Comparison of ENCODE assay signal across 8 cellular contexts in genomic region chr2:233053928-233054774, GRCh38. TPM values are rescaled to one million over a fixed set of nuclear protein-coding genes. Genes with fewer than 3 reads are reported as not detected.
DNase-seq lines count a peak whose midpoint lies in the region; ATAC-seq, FAIRE-seq and TF ChIP-seq lines count a peak whose summit lies in the region.

No MANE protein-coding gene starts in this region.

- CTCF ChIA-PET in A549 (lab: Yijun Ruan, JAX) = interaction anchor here (0.6 to 7.0 kb wide), 77 partner anchors 11 to 389 kb away, joined by 3 to 64 read pairs (median 4); partner anchors contain the start of genes ATG16L1 and NEU2

- TF ChIP-seq CTCF in A549 (IDR thresholded peaks at IDR 0.05) (peak; percentile 84), GM12875 (IDR thresholded peaks at IDR 0.05; ENCODE audit: borderline replicate concordance, insufficient read depth, low read depth, low read length) (peak; percentile 98)

- no peak for TF ChIP-seq POLR2A in A549 (IDR thresholded peaks at IDR 0.05; ENCODE audit: low read length)

- ATAC-seq in A549 (peak; percentile 80 to 95; a peak in 4 of 6 replicates), HG03175 (IDR thresholded peaks at IDR 0.05; ENCODE audit: unreplicated experiment) (no peak)

- WGBS in A549 (ENCODE audit: missing lambda C conversion rate) = 30% methylated on average over 17 of the region's 22 CpGs

- DNase-seq in A549 (ENCODE audit: low read depth in 1 of 2, low spot score in 1 of 2) = peak; percentile 59 to 84
- peak; percentile 13 for DNase-seq in NCI-H1694 (lab: John Stamatoyannopoulos, UW)
- DNase-seq in activated CD4-positive, alpha-beta T cell treated with anti-CD3 and anti-CD28 coated beads, Interleukin-2, amount 50 U/mL, for 1 hour = peak; percentile 71
- DNase-seq in ecto neural progenitor cell (ENCODE audit: low spot score) = peak; percentile 84
- peak; percentile 40 for DNase-seq in midbrain (lab: John Stamatoyannopoulos, UW)
- peak; percentile 43 to 56 for DNase-seq in stimulated activated CD8-positive, alpha-beta memory T cell treated with anti-CD3 and anti-CD28 coated beads, Interleukin-7, amount 100 ng/mL, for 1 hour (ENCODE audit: low read depth in 2 of 2)

- peak overlapping the region; percentile 45 for H3K4me2 ChIP-seq in A549

- peak overlapping the region; percentile 8 to 65; a peak in 4 of 6 replicates for H3K27ac ChIP-seq in A549

- POLR2A ChIA-PET in A549 (lab: Yijun Ruan, JAX) = no interaction called here

- TF ChIP-seq EP300 in A549 (IDR thresholded peaks at IDR 0.05) = no peak

- H3K4me1 ChIP-seq in A549 = 0 out of 3 replicates have a peak, but pooled peaks cover 12% of the 10 kb centered on the region

- FAIRE-seq in A549 (lab: Jason Lieb, UNC) = no peak

- peak; percentile 83 to 86 for TF ChIP-seq RAD21 in A549 (conservative IDR thresholded peaks at IDR 0.05 in 1 of 2, IDR thresholded peaks at IDR 0.05 in 1 of 2)

- H3K4me3 ChIP-seq in A549 (no peak overlapping the region), GM12875 (ENCODE audit: low read depth, low read length) (no peak overlapping the region)

- H3K9me3 ChIP-seq in A549 = no peaks in the 10 kb centered on the region

TF ChIP-seq in A549, 52 proteins besides CTCF, POLR2A, EP300 and RAD21:
- TF ChIP-seq, protein P1, sequence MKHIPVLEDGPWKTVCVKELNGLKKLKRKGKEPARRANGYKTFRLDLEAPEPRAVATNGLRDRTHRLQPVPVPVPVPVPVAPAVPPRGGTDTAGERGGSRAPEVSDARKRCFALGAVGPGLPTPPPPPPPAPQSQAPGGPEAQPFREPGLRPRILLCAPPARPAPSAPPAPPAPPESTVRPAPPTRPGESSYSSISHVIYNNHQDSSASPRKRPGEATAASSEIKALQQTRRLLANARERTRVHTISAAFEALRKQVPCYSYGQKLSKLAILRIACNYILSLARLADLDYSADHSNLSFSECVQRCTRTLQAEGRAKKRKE (CRISPR knock-in tag; IDR thresholded peaks at IDR 0.05; ENCODE audit: low read depth) = no peak
- TF ChIP-seq SMC3 (IDR thresholded peaks at IDR 0.05) = peak; percentile 93

RNA-seq across cellular contexts. Expression of gene INPP5D, which starts 6.0 kb away (rescaled TPM):
- 0.26 and 1.1 TPM in 2 replicates for polyA plus RNA-seq in A549 (2011; rRNA removed)
- polyA plus RNA-seq in A549 (2012; cell fraction: cytosol; rRNA removed) = 0.12 and 0.13 TPM in 2 replicates
- 0.30 and 0.62 TPM in 2 replicates for polyA plus RNA-seq in A549 (2012; cell fraction: nucleus; rRNA removed)
- 0.49 to 0.57 TPM (median 0.53 TPM) in 3 replicates for polyA plus RNA-seq in A549 (2017; fragmentation: RNase III; extraction: RNeasy Plus Mini Kit Qiagen cat#74134 plus additional on column Dnase treatment)
- polyA minus RNA-seq in A549 (2011; rRNA and poly(A)+ RNA removed) = 0.33 and 1.1 TPM in 2 replicates

RNA-seq across cellular contexts. Expression of gene NEU2, which starts 21.7 kb away (rescaled TPM):
- polyA plus RNA-seq in A549 (2011; rRNA removed) = not detected in 2 replicates
- polyA plus RNA-seq in A549 (2012; cell fraction: cytosol; rRNA removed) = not detected in 2 replicates
- not detected in 2 replicates for polyA plus RNA-seq in A549 (2012; cell fraction: nucleus; rRNA removed)
- polyA plus RNA-seq in A549 (2017; fragmentation: RNase III; extraction: RNeasy Plus Mini Kit Qiagen cat#74134 plus additional on column Dnase treatment) = not detected in 3 replicates
- polyA minus RNA-seq in A549 (2011; rRNA and poly(A)+ RNA removed) = not detected in 2 replicates

RNA-seq across cellular contexts. Expression of gene NGEF, which starts 41.1 kb away (rescaled TPM):
- polyA plus RNA-seq in A549 (2011; rRNA removed) = 9.7 and 10.2 TPM in 2 replicates
- 8.4 and 9.0 TPM in 2 replicates for polyA plus RNA-seq in A549 (2012; cell fraction: cytosol; rRNA removed)
- 17.6 and 19.0 TPM in 2 replicates for polyA plus RNA-seq in A549 (2012; cell fraction: nucleus; rRNA removed)
- polyA plus RNA-seq in A549 (2017; fragmentation: RNase III; extraction: RNeasy Plus Mini Kit Qiagen cat#74134 plus additional on column Dnase treatment) = 5.9 to 8.1 TPM (median 7.6 TPM) in 3 replicates
- 34.0 and 37.2 TPM in 2 replicates for polyA minus RNA-seq in A549 (2011; rRNA and poly(A)+ RNA removed)

Comparison
In these comparisons a context has a peak if more than half of its experiments do, and no peak if none do; other contexts are left out.
1. DNase-seq: peak in every context shown above with its lines; median percentile 84 in ecto neural progenitor cell; 72 in A549; 71 in activated CD4-positive, alpha-beta T cell treated with anti-CD3 and anti-CD28 coated beads, Interleukin-2, amount 50 U/mL, for 1 hour; 50 in stimulated activated CD8-positive, alpha-beta memory T cell treated with anti-CD3 and anti-CD28 coated beads, Interleukin-7, amount 100 ng/mL, for 1 hour; 40 in midbrain; 13 in NCI-H1694.